In the genomic region with DNA sequence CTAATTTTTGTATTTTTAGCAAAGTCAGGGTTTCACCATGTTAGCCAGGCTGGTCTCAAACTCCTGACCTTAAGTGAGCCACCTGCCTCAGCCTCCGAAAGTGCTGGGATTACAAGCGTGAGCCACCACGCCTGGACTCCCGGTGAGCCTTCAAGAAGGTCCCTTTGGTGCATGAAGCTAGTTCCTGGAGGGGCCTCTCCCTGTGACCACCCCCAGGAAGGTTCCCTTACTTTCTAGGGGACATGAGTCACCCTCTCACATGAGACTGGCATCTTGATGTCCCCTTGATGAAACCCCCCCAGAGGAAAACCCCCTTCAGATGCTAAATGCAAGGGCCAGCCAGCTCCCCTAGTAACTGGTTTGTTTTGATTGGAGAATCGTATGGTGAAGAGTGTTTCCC, we compare ENCODE assay signal across 27 cellular contexts. TPM values are rescaled to one million over a fixed set of nuclear protein-coding genes. Genes with fewer than 3 reads are reported as not detected.
DNase-seq lines count a peak whose midpoint lies in the region; ATAC-seq, FAIRE-seq and TF ChIP-seq lines count a peak whose summit lies in the region.
"Had no signal": no experiment of that assay in that cellular context is flagged by ENCODE, and none has a peak within 500 bp of the region (broad histone marks: within the 10 kb centered on the region; RNA-seq: fewer than 3 reads in every experiment).

No MANE protein-coding gene starts in this region.

- no peak overlapping the region for H3K9ac ChIP-seq in HepG2 (ENCODE audit: insufficient read depth, low read depth, low read length)
- H3K9ac ChIP-seq: GM23248 had no signal

- peaks cover 54 to 77% of the 10 kb centered on the region in 2 experiments for H3K36me3 ChIP-seq in HepG2 (replicated peaks in 1 of 2; ENCODE audit: control insufficient read depth in 1 of 2, insufficient read depth in 2 of 2, low read length in 2 of 2)
- H3K36me3 ChIP-seq in right lobe of liver, result peaks cover 0 to 21% (median 10%) of the 10 kb centered on the region in 4 donors
- H3K36me3 ChIP-seq in upper lobe of left lung, result peaks cover 4 to 65% (median 48%) of the 10 kb centered on the region in 4 donors

- CTCF ChIA-PET in HepG2 (lab: Yijun Ruan, JAX; ENCODE audit: low intra/inter-chr PET ratio, low total read pairs), result no interaction called here
- CTCF ChIA-PET in RWPE1 (lab: Yijun Ruan, JAX), result interaction anchor here (0.8 kb wide), 1 partner anchor 104 kb away, joined by 4 read pairs; no protein-coding TSS in a partner anchor

- H4K20me1 ChIP-seq in HepG2 (ENCODE audit: insufficient read depth, low read length), result peaks cover 42% of the 10 kb centered on the region

- no peaks in the 10 kb centered on the region for H3K9me3 Mint-ChIP-seq in chondrocyte (ENCODE audit: low read depth)
- H3K9me3 Mint-ChIP-seq: mesothelial cell of epicardium had no signal

- intact Hi-C loops in HepG2 (cut with micrococcal nuclease; ENCODE audit: unreplicated experiment) (no loop called here), right lobe of liver (cut with DNase I) (no loop called here)

- no TSS peak for BruUV-seq in HepG2 (replicated peaks; lab: Mats Ljungman, UMichigan)

- H3K27ac ChIP-seq in HepG2 (ENCODE audit: extremely low read length, insufficient read depth, low read length) (no peak overlapping the region), right lobe of liver (no peak overlapping the region), RWPE1 (peak overlapping the region; percentile 96), upper lobe of left lung (peak overlapping the region; percentile 43 to 86 (median 66))
- H3K27ac ChIP-seq: epithelial cell of prostate, GM23248, neutrophil, thoracic aorta had no signal

- TF ChIP-seq RAD21 in HepG2 (CRISPR knock-in tag; IDR thresholded peaks at IDR 0.05), result no peak

- no peak overlapping the region for H3K4me2 ChIP-seq in HepG2 (ENCODE audit: low read depth, low read length)

- POLR2A ChIA-PET in HepG2 (lab: Yijun Ruan, JAX), result interaction anchor here (1.5 to 7.5 kb wide), 2 partner anchors 9 to 13 kb away, joined by 7 to 105 read pairs; a partner anchor contains a TSS
- POLR2A ChIA-PET in RWPE1 (lab: Yijun Ruan, JAX; ENCODE audit: low non-redundant PET), result no interaction called here

- no peaks in the 10 kb centered on the region for H3K9me3 ChIP-seq in HepG2 (ENCODE audit: low read length)
- no peaks in the 10 kb centered on the region for H3K9me3 ChIP-seq in right lobe of liver
- no peaks in the 10 kb centered on the region for H3K9me3 ChIP-seq in upper lobe of left lung
- H3K9me3 ChIP-seq: neutrophil, thoracic aorta had no signal

- no peak for DNase-seq in HepG2 (ENCODE audit: low spot score)
- DNase-seq in right lobe of liver, result no peak
- DNase-seq in RWPE1 (ENCODE audit: low spot score), result no peak
- DNase-seq in chondrocyte (ENCODE audit: low spot score), result peak; percentile 49
- peak in 1 of 2 donors; percentile 5 for DNase-seq in upper lobe of left lung
- DNase-seq in NOMO-1 treated with DMSO at 0.1 percent for 48 hours (lab: John Stamatoyannopoulos, UW; ENCODE audit: unreplicated experiment), result no peak
- no peak for DNase-seq in pons (ENCODE audit: low spot score)
- DNase-seq in kidney glomerular epithelial cell (lab: John Stamatoyannopoulos, UW), result no peak
- DNase-seq: activated CD4-positive, alpha-beta T cell treated with anti-CD3 and anti-CD28 coated beads, Interleukin-2, amount 50 U/mL, for 1 hour; amniotic stem cell; caudate nucleus; EL; GM23248; hypothalamus; NCI-H1092 treated with DMSO at 0.1 percent for 48 hours; NCI-H2081 treated with DMSO at 0.1 percent for 48 hours; NCI-H510A had no signal

- TF ChIP-seq POLR2A in HepG2 (IDR thresholded peaks at IDR 0.05; ENCODE audit: insufficient read depth in 1 of 2, low read depth in 2 of 2, low read length in 2 of 2), result peak in 1 of 2 experiments; percentile 8; a peak in 1 of 4 replicates
- TF ChIP-seq POLR2A in right lobe of liver (IDR thresholded peaks at IDR 0.05), result no peak
- no peak for TF ChIP-seq POLR2A in upper lobe of left lung (IDR thresholded peaks at IDR 0.05)

- H3K4me1 ChIP-seq in HepG2 (ENCODE audit: insufficient read depth, low read length) (peaks cover 30% of the 10 kb centered on the region), right lobe of liver (peaks cover 0 to 30% (median 9%) of the 10 kb centered on the region in 4 donors), upper lobe of left lung (peaks cover 29 to 68% (median 42%) of the 10 kb centered on the region in 4 donors)

- no peak for FAIRE-seq in HepG2 (lab: Jason Lieb, UNC)
- FAIRE-seq: TTC549 had no signal

- no peak for TF ChIP-seq CTCF in HepG2 (CRISPR knock-in tag; IDR thresholded peaks at IDR 0.05)
- no peak for TF ChIP-seq CTCF in right lobe of liver (IDR thresholded peaks at IDR 0.05)
- no peak for TF ChIP-seq CTCF in RWPE1 (conservative IDR thresholded peaks at IDR 0.05; ENCODE audit: low read depth)
- no peak for TF ChIP-seq CTCF in chondrocyte (IDR thresholded peaks at IDR 0.05)
- no peak for TF ChIP-seq CTCF in upper lobe of left lung (IDR thresholded peaks at IDR 0.05)

- H3K4me3 ChIP-seq in HepG2 (replicated peaks in 1 of 3; ENCODE audit: insufficient read depth in 1 of 3, low read depth in 2 of 3, low read length in 3 of 3) (no peak overlapping the region), right lobe of liver (no peak overlapping the region), upper lobe of left lung (no peak overlapping the region)
- H3K4me3 ChIP-seq: GM23248, thoracic aorta had no signal

- H3K4me3 Mint-ChIP-seq in chondrocyte (ENCODE audit: unreplicated experiment), result no peak overlapping the region
- H3K4me3 Mint-ChIP-seq: mesothelial cell of epicardium had no signal

- peak overlapping the region; percentile 51 for H3K27ac Mint-ChIP-seq in chondrocyte (ENCODE audit: unreplicated experiment)
- H3K27ac Mint-ChIP-seq: mesothelial cell of epicardium had no signal

- no peak for ATAC-seq in HepG2
- no peak for ATAC-seq in right lobe of liver
- no peak for ATAC-seq in upper lobe of left lung (ENCODE audit: low FRiP score in 2 of 2)

- peaks cover 25% of the 10 kb centered on the region for H3K4me1 Mint-ChIP-seq in chondrocyte (ENCODE audit: low read depth)

- TF ChIP-seq EP300 in HepG2 (IDR thresholded peaks at IDR 0.05; ENCODE audit: low read depth in 2 of 2, low read length in 2 of 2) (no peak), HepG2 (CRISPR knock-in tag; IDR thresholded peaks at IDR 0.05; ENCODE audit: borderline replicate concordance) (no peak), upper lobe of left lung (IDR thresholded peaks at IDR 0.05) (no peak)

- H3K27me3 Mint-ChIP-seq in chondrocyte (ENCODE audit: low read depth), result no peaks in the 10 kb centered on the region

- 77% methylated on average over 5 of the region's 5 CpGs for WGBS in HepG2 (ENCODE audit: low lambda C conversion rate)
- 91% methylated on average over 1 of the region's 5 CpGs for WGBS in right lobe of liver (ENCODE audit: insufficient coverage, low coverage, low lambda C conversion rate, missing lambda C conversion rate)
- 58 to 78% methylated on average over 1 to 5 of the region's 5 CpGs for WGBS in upper lobe of left lung, 2 donors

- in situ Hi-C loops in HepG2 (cut with HindIII; ENCODE audit: extremely low pct_ligation_motif_present, low pct_unique_long_range_greater_than_20kb), result no loop called here

- peaks cover 27% of the 10 kb centered on the region for H3K79me2 ChIP-seq in HepG2 (ENCODE audit: insufficient read depth, low read length)

- H3K36me3 Mint-ChIP-seq in chondrocyte (ENCODE audit: low read depth), result peaks cover 28% of the 10 kb centered on the region

- H2AFZ ChIP-seq in HepG2 (ENCODE audit: low read length), result no peak overlapping the region
- H2AFZ ChIP-seq: GM23248 had no signal

- H3K27me3 ChIP-seq in HepG2 (ENCODE audit: control insufficient read depth in 1 of 2, insufficient read depth in 2 of 2, low read length in 2 of 2) (no peaks in the 10 kb centered on the region), right lobe of liver (no peaks in the 10 kb centered on the region), upper lobe of left lung (no peaks in the 10 kb centered on the region)
- H3K27me3 ChIP-seq: neutrophil had no signal

RNA-seq across cellular contexts. Expression of a gene that starts 12.8 kb away (rescaled TPM):
- total RNA-seq in HepG2 (2016; rRNA removed; fragmentation: Illumina TruSeq; extraction: Trizol) (345 and 349 TPM in 2 replicates), right lobe of liver (100 to 1,000 TPM in 1 of 6 experiments, 10 to 100 TPM in 5; 61.5 to 132 (median 73.1) TPM), chondrocyte (46.5 to 57.4 TPM (median 54.1 TPM) in 3 replicates), upper lobe of left lung (100 to 1,000 TPM in 1 of 6 donors, 10 to 100 TPM in 5; 33.5 to 102 (median 75.3) TPM)
- total RNA-seq in HepG2 (2016; cell fraction: cytosol; rRNA removed; fragmentation: Illumina TruSeq; extraction: Trizol; ENCODE audit: low read depth), result 202 and 227 TPM in 2 replicates
- 351 and 370 TPM in 2 replicates for total RNA-seq in HepG2 (2016; cell fraction: insoluble cytoplasmic fraction; rRNA removed; fragmentation: Illumina TruSeq; extraction: Trizol)
- 185 and 210 TPM in 2 replicates for total RNA-seq in HepG2 (2016; cell fraction: membrane; rRNA removed; fragmentation: Illumina TruSeq; extraction: Trizol)
- 126 and 138 TPM in 2 replicates for total RNA-seq in HepG2 (2016; cell fraction: nucleus; rRNA removed; fragmentation: Illumina TruSeq; extraction: Trizol)
- polyA plus RNA-seq in HepG2 (2011; rRNA removed), result 173 and 193 TPM in 2 replicates
- 139 and 221 TPM in 2 replicates for polyA plus RNA-seq in HepG2 (2011; cell fraction: cytosol; rRNA removed)
- 209 and 223 TPM in 2 replicates for polyA plus RNA-seq in HepG2 (2011; cell fraction: nucleus; rRNA removed)
- 167 and 252 TPM in 2 replicates for polyA plus RNA-seq in HepG2 (2012)
- polyA plus RNA-seq in HepG2 (2016; cell fraction: cytosol; fragmentation: Illumina TruSeq; extraction: Trizol; ENCODE audit: low read depth), result 224 and 244 TPM in 2 replicates
- 425 and 448 TPM in 2 replicates for polyA plus RNA-seq in HepG2 (2016; cell fraction: insoluble cytoplasmic fraction; fragmentation: Illumina TruSeq; extraction: Trizol; ENCODE audit: low read depth)
- 197 and 214 TPM in 2 replicates for polyA plus RNA-seq in HepG2 (2016; cell fraction: membrane; fragmentation: Illumina TruSeq; extraction: Trizol; ENCODE audit: low read depth)
- polyA plus RNA-seq in HepG2 (2016; cell fraction: nucleus; fragmentation: Illumina TruSeq; extraction: Trizol; ENCODE audit: insufficient read depth, low read depth), result 269 and 287 TPM in 2 replicates
- polyA minus RNA-seq in HepG2 (2011; rRNA and poly(A)+ RNA removed; ENCODE audit: low replicate concordance), result 186 and 379 TPM in 2 replicates
- polyA minus RNA-seq in HepG2 (2011; cell fraction: cytosol; rRNA and poly(A)+ RNA removed), result 166 and 175 TPM in 2 replicates
- 55.6 and 67.6 TPM in 2 replicates for polyA minus RNA-seq in HepG2 (2011; cell fraction: nucleus; rRNA and poly(A)+ RNA removed)

RNA-seq across cellular contexts. Expression of a gene that starts 26.2 kb away (rescaled TPM):
- total RNA-seq in HepG2 (2016; rRNA removed; fragmentation: Illumina TruSeq; extraction: Trizol), result not detected in 2 replicates
- total RNA-seq in HepG2 (2016; cell fraction: cytosol; rRNA removed; fragmentation: Illumina TruSeq; extraction: Trizol; ENCODE audit: low read depth), result not detected in 2 replicates
- total RNA-seq in HepG2 (2016; cell fraction: insoluble cytoplasmic fraction; rRNA removed; fragmentation: Illumina TruSeq; extraction: Trizol), result not detected in 2 replicates
- 0.19 TPM in 1 of 2 replicates, not detected in the other for total RNA-seq in HepG2 (2016; cell fraction: membrane; rRNA removed; fragmentation: Illumina TruSeq; extraction: Trizol)
- total RNA-seq in HepG2 (2016; cell fraction: nucleus; rRNA removed; fragmentation: Illumina TruSeq; extraction: Trizol), result not detected in 2 replicates
- polyA plus RNA-seq in HepG2 (2011; rRNA removed), result 0.14 TPM in 1 of 2 replicates, not detected in the other
- polyA plus RNA-seq in HepG2 (2011; cell fraction: cytosol; rRNA removed), result not detected in 2 replicates
- polyA plus RNA-seq in HepG2 (2011; cell fraction: nucleus; rRNA removed), result not detected in 2 replicates
- not detected in 2 replicates for polyA plus RNA-seq in HepG2 (2012)
- polyA plus RNA-seq in HepG2 (2016; cell fraction: cytosol; fragmentation: Illumina TruSeq; extraction: Trizol; ENCODE audit: low read depth), result not detected in 2 replicates
- polyA plus RNA-seq in HepG2 (2016; cell fraction: insoluble cytoplasmic fraction; fragmentation: Illumina TruSeq; extraction: Trizol; ENCODE audit: low read depth), result not detected in 2 replicates
- not detected in 2 replicates for polyA plus RNA-seq in HepG2 (2016; cell fraction: membrane; fragmentation: Illumina TruSeq; extraction: Trizol; ENCODE audit: low read depth)
- not detected in 2 replicates for polyA plus RNA-seq in HepG2 (2016; cell fraction: nucleus; fragmentation: Illumina TruSeq; extraction: Trizol; ENCODE audit: insufficient read depth, low read depth)
- polyA minus RNA-seq in HepG2 (2011; rRNA and poly(A)+ RNA removed; ENCODE audit: low replicate concordance), result 0.12 TPM in 1 of 2 replicates, not detected in the other
- polyA minus RNA-seq in HepG2 (2011; cell fraction: cytosol; rRNA and poly(A)+ RNA removed), result not detected in 2 replicates
- not detected in 2 replicates for polyA minus RNA-seq in HepG2 (2011; cell fraction: nucleus; rRNA and poly(A)+ RNA removed)
- not detected for total RNA-seq in right lobe of liver
- total RNA-seq in chondrocyte, result not detected in 3 replicates
- not detected for total RNA-seq in upper lobe of left lung
- total RNA-seq: Calu3, GM23248, HT1080, kidney epithelial cell, LHCN-M2, mesothelial cell of epicardium, renal cortical epithelial cell, thoracic aorta had no signal
- polyA plus RNA-seq: GM23248 had no signal

RNA-seq across cellular contexts. Expression of a gene that starts 58.3 kb away (rescaled TPM):
- total RNA-seq in HepG2 (2016; rRNA removed; fragmentation: Illumina TruSeq; extraction: Trizol), result 93.7 and 100 TPM in 2 replicates
- 13.5 and 14.5 TPM in 2 replicates for total RNA-seq in HepG2 (2016; cell fraction: cytosol; rRNA removed; fragmentation: Illumina TruSeq; extraction: Trizol; ENCODE audit: low read depth)
- 86.4 and 94.6 TPM in 2 replicates for total RNA-seq in HepG2 (2016; cell fraction: insoluble cytoplasmic fraction; rRNA removed; fragmentation: Illumina TruSeq; extraction: Trizol)
- total RNA-seq in HepG2 (2016; cell fraction: membrane; rRNA removed; fragmentation: Illumina TruSeq; extraction: Trizol), result 34.1 and 38.1 TPM in 2 replicates
- total RNA-seq in HepG2 (2016; cell fraction: nucleus; rRNA removed; fragmentation: Illumina TruSeq; extraction: Trizol), result 95.2 and 107 TPM in 2 replicates
- 50.5 and 52.2 TPM in 2 replicates for polyA plus RNA-seq in HepG2 (2011; rRNA removed)
- polyA plus RNA-seq in HepG2 (2011; cell fraction: cytosol; rRNA removed), result 38.6 and 40.1 TPM in 2 replicates
- 58.3 and 59.2 TPM in 2 replicates for polyA plus RNA-seq in HepG2 (2011; cell fraction: nucleus; rRNA removed)
- polyA plus RNA-seq in HepG2 (2012), result 46.5 and 55.2 TPM in 2 replicates
- 9.4 and 10.2 TPM in 2 replicates for polyA plus RNA-seq in HepG2 (2016; cell fraction: cytosol; fragmentation: Illumina TruSeq; extraction: Trizol; ENCODE audit: low read depth)
- 85.4 and 97.6 TPM in 2 replicates for polyA plus RNA-seq in HepG2 (2016; cell fraction: insoluble cytoplasmic fraction; fragmentation: Illumina TruSeq; extraction: Trizol; ENCODE audit: low read depth)
- polyA plus RNA-seq in HepG2 (2016; cell fraction: membrane; fragmentation: Illumina TruSeq; extraction: Trizol; ENCODE audit: low read depth), result 26.6 and 29.3 TPM in 2 replicates
- polyA plus RNA-seq in HepG2 (2016; cell fraction: nucleus; fragmentation: Illumina TruSeq; extraction: Trizol; ENCODE audit: insufficient read depth, low read depth), result 91.3 and 91.5 TPM in 2 replicates
- polyA minus RNA-seq in HepG2 (2011; rRNA and poly(A)+ RNA removed; ENCODE audit: low replicate concordance), result 21.7 and 40.5 TPM in 2 replicates
- 18.1 and 22.2 TPM in 2 replicates for polyA minus RNA-seq in HepG2 (2011; cell fraction: cytosol; rRNA and poly(A)+ RNA removed)
- polyA minus RNA-seq in HepG2 (2011; cell fraction: nucleus; rRNA and poly(A)+ RNA removed), result 126 and 133 TPM in 2 replicates
- 10 to 100 TPM; 18.6 to 47.8 (median 39.0) TPM for total RNA-seq in right lobe of liver
- total RNA-seq in chondrocyte, result 47.6 to 62.1 TPM (median 47.9 TPM) in 3 replicates
- total RNA-seq in upper lobe of left lung, result 10 to 100 TPM; 27.2 to 37.1 (median 29.8) TPM

RNA-seq across cellular contexts. Expression of a gene that starts 58.5 kb away (rescaled TPM):
- total RNA-seq in HepG2 (2016; rRNA removed; fragmentation: Illumina TruSeq; extraction: Trizol) (19.2 and 19.3 TPM in 2 replicates), right lobe of liver (1 to 10 TPM; 5.0 to 9.4 (median 6.9) TPM), chondrocyte (8.4 to 10.7 TPM (median 9.6 TPM) in 3 replicates), upper lobe of left lung (10 to 100 TPM in 1 of 6 donors, 1 to 10 TPM in 5; 4.2 to 10.7 (median 6.9) TPM)
- total RNA-seq in HepG2 (2016; cell fraction: cytosol; rRNA removed; fragmentation: Illumina TruSeq; extraction: Trizol; ENCODE audit: low read depth), result 4.9 and 5.3 TPM in 2 replicates
- total RNA-seq in HepG2 (2016; cell fraction: insoluble cytoplasmic fraction; rRNA removed; fragmentation: Illumina TruSeq; extraction: Trizol), result 18.1 and 21.2 TPM in 2 replicates
- total RNA-seq in HepG2 (2016; cell fraction: membrane; rRNA removed; fragmentation: Illumina TruSeq; extraction: Trizol), result 9.4 TPM in 2 replicates
- 10.8 and 14.1 TPM in 2 replicates for total RNA-seq in HepG2 (2016; cell fraction: nucleus; rRNA removed; fragmentation: Illumina TruSeq; extraction: Trizol)
- polyA plus RNA-seq in HepG2 (2011; rRNA removed), result 16.2 and 16.6 TPM in 2 replicates
- 17.9 and 19.7 TPM in 2 replicates for polyA plus RNA-seq in HepG2 (2011; cell fraction: cytosol; rRNA removed)
- 7.4 and 11.7 TPM in 2 replicates for polyA plus RNA-seq in HepG2 (2011; cell fraction: nucleus; rRNA removed)
- polyA plus RNA-seq in HepG2 (2012), result 19.9 and 20.0 TPM in 2 replicates
- polyA plus RNA-seq in HepG2 (2016; cell fraction: cytosol; fragmentation: Illumina TruSeq; extraction: Trizol; ENCODE audit: low read depth), result 4.0 and 4.6 TPM in 2 replicates
- polyA plus RNA-seq in HepG2 (2016; cell fraction: insoluble cytoplasmic fraction; fragmentation: Illumina TruSeq; extraction: Trizol; ENCODE audit: low read depth), result 23.9 and 26.4 TPM in 2 replicates
- polyA plus RNA-seq in HepG2 (2016; cell fraction: membrane; fragmentation: Illumina TruSeq; extraction: Trizol; ENCODE audit: low read depth), result 8.6 and 8.7 TPM in 2 replicates
- 25.3 and 26.3 TPM in 2 replicates for polyA plus RNA-seq in HepG2 (2016; cell fraction: nucleus; fragmentation: Illumina TruSeq; extraction: Trizol; ENCODE audit: insufficient read depth, low read depth)
- 14.0 and 14.7 TPM in 2 replicates for polyA minus RNA-seq in HepG2 (2011; rRNA and poly(A)+ RNA removed; ENCODE audit: low replicate concordance)
- 4.7 and 5.1 TPM in 2 replicates for polyA minus RNA-seq in HepG2 (2011; cell fraction: cytosol; rRNA and poly(A)+ RNA removed)
- 5.2 and 6.5 TPM in 2 replicates for polyA minus RNA-seq in HepG2 (2011; cell fraction: nucleus; rRNA and poly(A)+ RNA removed)

Comparison
In these comparisons a context has a peak if more than half of its experiments do, and no peak if none do; other contexts are left out.
1. H3K27ac ChIP-seq: peak in RWPE1 (single experiment) and upper lobe of left lung (4 of 4); none in HepG2 (single experiment) and right lobe of liver (0 of 3).